ENCODE assay signal across 8 cellular contexts in genomic region chr16:88235691-88236090, GRCh38.
DNase-seq lines count a peak whose midpoint lies in the region; ATAC-seq and TF ChIP-seq lines count a peak whose summit lies in the region.
"Not testable (repeated sequence)": the region's sequence is repeated elsewhere in the genome, so short reads cannot be mapped to it uniquely, and the experiment has no call there.

No MANE protein-coding gene starts in this region.

- not testable (repeated sequence) for H3F3A ChIP-seq in PC-3 (ENCODE audit: low read length, unreplicated experiment)

- H3K79me2 ChIP-seq in ACC112 (ENCODE audit: control insufficient read depth, insufficient read depth, low read length, unreplicated experiment); PC-3 (ENCODE audit: low read length): not testable (repeated sequence)

- not testable (repeated sequence) for H3K4me3 ChIP-seq in ACC112 (ENCODE audit: low read depth, low read length); PC-3 (ENCODE audit: low read length); adrenal gland; esophagus muscularis mucosa

- H3K4me3 Mint-ChIP-seq in chondrocyte (ENCODE audit: unreplicated experiment); progenitor cell of endocrine pancreas (ENCODE audit: low read depth): not testable (repeated sequence)
- peak overlapping the region in 1 of 3 experiments; percentile 2 for H3K4me3 Mint-ChIP-seq in nephron
- H3K4me3 Mint-ChIP-seq in type B pancreatic cell, result peak overlapping the region; percentile 1

- TF ChIP-seq EP300 in esophagus muscularis mucosa (IDR thresholded peaks at IDR 0.05), result not testable (repeated sequence)

- WGBS in adrenal gland, 4 donors, result 83 to 96% (median 90%) methylated on average over 6 of the region's 6 CpGs
- WGBS in esophagus muscularis mucosa, result 89% methylated on average over 6 of the region's 6 CpGs

- H3K27me3 ChIP-seq in ACC112 (ENCODE audit: insufficient read depth, low read length); PC-3 (ENCODE audit: low read length); adrenal gland; esophagus muscularis mucosa: not testable (repeated sequence)

- not testable (repeated sequence) for TF ChIP-seq POLR2A in adrenal gland (IDR thresholded peaks at IDR 0.05); esophagus muscularis mucosa (IDR thresholded peaks at IDR 0.05; ENCODE audit: low read depth)

- DNase-seq in PC-3 (peak; percentile 1), esophagus muscularis mucosa (ENCODE audit: extremely low spot score) (peak; percentile 31)
- not testable (repeated sequence) for DNase-seq in adrenal gland; chondrocyte (ENCODE audit: low spot score); progenitor cell of endocrine pancreas (ENCODE audit: low spot score, unreplicated experiment); type B pancreatic cell (ENCODE audit: extremely low spot score, unreplicated experiment)

- not testable (repeated sequence) for H4K20me1 ChIP-seq in PC-3 (ENCODE audit: low read length)

- H3K4me1 ChIP-seq in ACC112 (ENCODE audit: control insufficient read depth, insufficient read depth, low read length, unreplicated experiment) (peaks cover 40% of the 10 kb centered on the region), PC-3 (ENCODE audit: insufficient read depth, low read length) (peaks cover 42% of the 10 kb centered on the region), adrenal gland (replicated peaks in 1 of 2) (peaks cover 24 to 28% of the 10 kb centered on the region in 2 donors), esophagus muscularis mucosa (peaks cover 21 to 52% (median 34%) of the 10 kb centered on the region in 4 donors)

- H3K9ac ChIP-seq in PC-3 (ENCODE audit: low read length), result peak overlapping the region; percentile 95

- TSS peak; percentile 30 for BruUV-seq in PC-3 (replicated peaks; lab: Mats Ljungman, UMichigan)

- peak overlapping the region; percentile 89 for H3K27ac Mint-ChIP-seq in chondrocyte (ENCODE audit: unreplicated experiment)
- peak overlapping the region; percentile 75 to 93 (median 87) for H3K27ac Mint-ChIP-seq in nephron
- peak overlapping the region; percentile 80 for H3K27ac Mint-ChIP-seq in progenitor cell of endocrine pancreas
- H3K27ac Mint-ChIP-seq in type B pancreatic cell, result peak overlapping the region; percentile 89

- H3K4me2 ChIP-seq in PC-3 (ENCODE audit: low read length), result 0 out of 2 replicates have a peak overlapping the region, but pooled peaks have one; percentile 1

- H3K36me3 Mint-ChIP-seq in chondrocyte (ENCODE audit: low read depth); nephron (ENCODE audit: low read depth); progenitor cell of endocrine pancreas (ENCODE audit: insufficient read depth); type B pancreatic cell: not testable (repeated sequence)

- H3K27ac ChIP-seq in ACC112 (ENCODE audit: low read depth, low read length), result peak overlapping the region; percentile 89; the same call in 1 of the 2 replicates
- H3K27ac ChIP-seq in PC-3 (ENCODE audit: low read length), result peak overlapping the region; percentile 91
- peak overlapping the region in 3 of 5 donors; percentile 68 to 90 (median 69) for H3K27ac ChIP-seq in adrenal gland
- H3K27ac ChIP-seq in esophagus muscularis mucosa (replicated peaks in 1 of 4), result not testable (repeated sequence)

- intact Hi-C loops in PC-3 (cut with micrococcal nuclease); adrenal gland (cut with DNase I); esophagus muscularis mucosa (cut with DNase I): not testable (repeated sequence)

- H3K9me3 Mint-ChIP-seq in chondrocyte (ENCODE audit: low read depth); nephron; progenitor cell of endocrine pancreas (ENCODE audit: low read depth); type B pancreatic cell: not testable (repeated sequence)

- not testable (repeated sequence) for ATAC-seq in PC-3

- CTCF ChIA-PET in PC-3 (lab: Charles Lee), result not testable (repeated sequence)

- POLR2A ChIA-PET in PC-3 (lab: Charles Lee; ENCODE audit: unreplicated experiment), result not testable (repeated sequence)

- not testable (repeated sequence) for H2AFZ ChIP-seq in ACC112 (ENCODE audit: low read length, unreplicated experiment); PC-3 (ENCODE audit: low read length)

- not testable (repeated sequence) for H3K27me3 Mint-ChIP-seq in chondrocyte (ENCODE audit: low read depth); nephron (ENCODE audit: low read depth); progenitor cell of endocrine pancreas; type B pancreatic cell

- H3K36me3 ChIP-seq in ACC112 (ENCODE audit: insufficient read depth, low read length); PC-3 (ENCODE audit: low read depth, low read length); adrenal gland (replicated peaks in 1 of 2); esophagus muscularis mucosa: not testable (repeated sequence)

- not testable (repeated sequence) for H3K9me3 ChIP-seq in PC-3 (ENCODE audit: low read length); adrenal gland (replicated peaks in 1 of 3); esophagus muscularis mucosa

- H3K4me1 Mint-ChIP-seq in chondrocyte (ENCODE audit: low read depth) (peaks cover 45% of the 10 kb centered on the region), nephron (peaks cover 44% of the 10 kb centered on the region), progenitor cell of endocrine pancreas (ENCODE audit: low read depth) (peaks cover 16% of the 10 kb centered on the region), type B pancreatic cell (ENCODE audit: unreplicated experiment) (peaks cover 10% of the 10 kb centered on the region)

- H3K9me2 ChIP-seq in PC-3 (replicated peaks; ENCODE audit: low read length), result not testable (repeated sequence)

- not testable (repeated sequence) for TF ChIP-seq CTCF in PC-3 (conservative IDR thresholded peaks at IDR 0.05; ENCODE audit: low read depth, low read length); adrenal gland (IDR thresholded peaks at IDR 0.05); chondrocyte (IDR thresholded peaks at IDR 0.05); esophagus muscularis mucosa (IDR thresholded peaks at IDR 0.05); nephron (IDR thresholded peaks at IDR 0.05; ENCODE audit: unreplicated experiment in 3 of 3); progenitor cell of endocrine pancreas (IDR thresholded peaks at IDR 0.05; ENCODE audit: unreplicated experiment); type B pancreatic cell (conservative IDR thresholded peaks at IDR 0.05)
